3 cellular contexts compared by ENCODE assay signal in genomic region chr6:64409948-64410347, GRCh38.
"Had no signal": no experiment of that assay in that cellular context is flagged by ENCODE, and none has a peak within 500 bp of the region (broad histone marks: within the 10 kb centered on the region; RNA-seq: fewer than 3 reads in every experiment).

No MANE protein-coding gene starts in this region.

- H3K4me3 ChIP-seq: GM12878 had no signal

- DNase-seq: GDM1, GF-D8 had no signal

- ATAC-seq: GM12878 had no signal
